In genomic region chr2:241982711-241983570, GRCh38 we compare ENCODE assay signal across 32 cellular contexts.
DNase-seq lines count a peak whose midpoint lies in the region; ATAC-seq and TF ChIP-seq lines count a peak whose summit lies in the region.
"Had no signal": no experiment of that assay in that cellular context is flagged by ENCODE, and none has a peak within 500 bp of the region (broad histone marks: within the 10 kb centered on the region; RNA-seq: fewer than 3 reads in every experiment).

No MANE protein-coding gene starts in this region.

- H3K27ac Mint-ChIP-seq in effector memory CD8-positive, alpha-beta T cell, result peak overlapping the region; percentile 78 to 90
- H3K27ac Mint-ChIP-seq in type B pancreatic cell, result no peak overlapping the region
- H3K27ac Mint-ChIP-seq: activated CD4-positive, alpha-beta memory T cell treated with anti-CD3 and anti-CD28 coated beads for 36 hours; activated naive CD8-positive, alpha-beta T cell treated with anti-CD3 and anti-CD28 coated beads, Interleukin-2, amount 10 ng/mL, durations not matched to agents 7 days and 5 days; T-helper 1 cell treated with Interleukin-12 subunit alpha and Interleukin-12 subunit beta and Interleukin-4 antibody, amounts not matched to agents 30 μg/mL and 1 μg/mL, for 36 hours had no signal

- H3K36me3 ChIP-seq in mucosa of stomach (ENCODE audit: control insufficient read depth, insufficient read depth, low read length) (no peaks in the 10 kb centered on the region), left lung (no peaks in the 10 kb centered on the region)
- H3K36me3 ChIP-seq: gastrocnemius medialis had no signal

- H3K4me3 ChIP-seq in right cardiac atrium (ENCODE audit: low read length) (no peak overlapping the region), mucosa of stomach (ENCODE audit: low read length) (peak overlapping the region; percentile 23), left lung (no peak overlapping the region)
- H3K4me3 ChIP-seq: gastrocnemius medialis, hepatocyte, SK-N-MC had no signal

- peaks cover 15 to 19% of the 10 kb centered on the region in 2 donors for H3K4me1 Mint-ChIP-seq in effector memory CD8-positive, alpha-beta T cell (ENCODE audit: low read depth in 2 of 2)
- no peaks in the 10 kb centered on the region for H3K4me1 Mint-ChIP-seq in type B pancreatic cell (ENCODE audit: unreplicated experiment)

- H3K27ac ChIP-seq in right cardiac atrium (ENCODE audit: low read length) (no peak overlapping the region), left lung (no peak overlapping the region)
- H3K27ac ChIP-seq: gastrocnemius medialis, hepatocyte, SK-N-MC had no signal

- H3K9me3 ChIP-seq in right cardiac atrium (ENCODE audit: control insufficient read depth, low read length) (no peaks in the 10 kb centered on the region), mucosa of stomach (ENCODE audit: control insufficient read depth, low read length) (no peaks in the 10 kb centered on the region), left lung (peaks cover 0 to 4% of the 10 kb centered on the region in 2 donors)
- H3K9me3 ChIP-seq: Caco-2, gastrocnemius medialis had no signal

- ATAC-seq in right cardiac atrium, result no peak
- no peak for ATAC-seq in effector memory CD8-positive, alpha-beta T cell (replicated peaks)
- ATAC-seq in left lung, result no peak
- ATAC-seq: gastrocnemius medialis; left ventricle myocardium superior; sciatic nerve; stimulated activated naive CD8-positive, alpha-beta T cell treated with anti-CD3 and anti-CD28 coated beads, Interleukin-15, Interleukin-2, amounts not matched to agents 100 U/mL and 50 U/mL, for 24 hours had no signal

- peaks cover 8% of the 10 kb centered on the region for H3K36me3 Mint-ChIP-seq in effector memory CD8-positive, alpha-beta T cell (ENCODE audit: insufficient read depth)
- no peaks in the 10 kb centered on the region for H3K36me3 Mint-ChIP-seq in type B pancreatic cell

- TF ChIP-seq CTCF in type B pancreatic cell (conservative IDR thresholded peaks at IDR 0.05), result no peak
- TF ChIP-seq CTCF in left lung (IDR thresholded peaks at IDR 0.05), result no peak

- DNase-seq in cardiac septum (ENCODE audit: low spot score) (peak; percentile 38), right cardiac atrium (no peak), type B pancreatic cell (ENCODE audit: extremely low spot score, unreplicated experiment) (peak; percentile 58), COLO668 (lab: John Stamatoyannopoulos, UW; ENCODE audit: unreplicated experiment) (no peak), retina (no peak), left lung (no peak)
- no peak for DNase-seq in effector memory CD8-positive, alpha-beta T cell
- DNase-seq: activated CD4-positive, alpha-beta memory T cell treated with anti-CD3 and anti-CD28 coated beads for 36 hours; activated CD4-positive, CD25-positive, alpha-beta regulatory T cell treated with anti-CD3 and anti-CD28 coated beads, Interleukin-2, amount 50 U/mL, for 72 hours; activated effector memory CD4-positive, alpha-beta T cell treated with Interleukin-2 at 50 U/mL for 16 hours; activated naive CD8-positive, alpha-beta T cell treated with anti-CD3 and anti-CD28 coated beads, Interleukin-2, amount 10 ng/mL, durations not matched to agents 7 days and 5 days; activated T-cell treated with anti-CD3 and anti-CD28 coated beads for 4 hours; AML-193; Caco-2; central memory CD4-positive, alpha-beta T cell; dermis blood vessel endothelial cell; DMS79; gastrocnemius medialis; GDM1; left ventricle myocardium superior; NCI-H1092 treated with DMSO at 0.1 percent for 48 hours; NCI-H187 treated with DMSO at 0.1 percent for 48 hours; NCI-H2171 treated with DMSO at 0.1 percent for 48 hours; NCI-H526 treated with DMSO at 0.1 percent for 48 hours; posterior cingulate gyrus; RPMI8226; stimulated activated naive CD8-positive, alpha-beta T cell treated with anti-CD3 and anti-CD28 coated beads, Interleukin-15, Interleukin-2, amounts not matched to agents 100 U/mL and 50 U/mL, for 24 hours had no signal

- no peaks in the 10 kb centered on the region for H3K4me1 ChIP-seq in right cardiac atrium (ENCODE audit: control insufficient read depth, insufficient read depth, low read length)
- peaks cover 32% of the 10 kb centered on the region for H3K4me1 ChIP-seq in mucosa of stomach (ENCODE audit: control insufficient read depth, insufficient read depth, low read length)
- H3K4me1 ChIP-seq in left lung, result no peaks in the 10 kb centered on the region
- H3K4me1 ChIP-seq: Caco-2, gastrocnemius medialis had no signal

- no peaks in the 10 kb centered on the region for H3K27me3 Mint-ChIP-seq in effector memory CD8-positive, alpha-beta T cell
- peaks cover 3% of the 10 kb centered on the region for H3K27me3 Mint-ChIP-seq in type B pancreatic cell
- H3K27me3 Mint-ChIP-seq: activated CD4-positive, alpha-beta memory T cell treated with anti-CD3 and anti-CD28 coated beads for 36 hours; activated naive CD8-positive, alpha-beta T cell treated with anti-CD3 and anti-CD28 coated beads, Interleukin-2, amount 10 ng/mL, durations not matched to agents 7 days and 5 days had no signal

- H3K9ac ChIP-seq in mucosa of stomach (ENCODE audit: low read length), result no peak overlapping the region

- intact Hi-C loops in cardiac septum (cut with DNase I) (no loop called here), right cardiac atrium (cut with DNase I) (no loop called here), left lung (cut with DNase I) (no loop called here)

- H3K27me3 ChIP-seq in right cardiac atrium (ENCODE audit: control insufficient read depth, insufficient read depth) (no peaks in the 10 kb centered on the region), mucosa of stomach (ENCODE audit: control insufficient read depth, insufficient read depth, low read length) (peaks cover 7% of the 10 kb centered on the region), left lung (no peaks in the 10 kb centered on the region)
- H3K27me3 ChIP-seq: gastrocnemius medialis, hepatocyte had no signal

- no peak overlapping the region for H3K4me3 Mint-ChIP-seq in effector memory CD8-positive, alpha-beta T cell
- H3K4me3 Mint-ChIP-seq in type B pancreatic cell, result no peak overlapping the region
- H3K4me3 Mint-ChIP-seq: activated CD4-positive, alpha-beta memory T cell treated with anti-CD3 and anti-CD28 coated beads for 36 hours; activated naive CD8-positive, alpha-beta T cell treated with anti-CD3 and anti-CD28 coated beads, Interleukin-2, amount 10 ng/mL, durations not matched to agents 7 days and 5 days; T-helper 1 cell treated with Interleukin-12 subunit alpha and Interleukin-12 subunit beta and Interleukin-4 antibody, amounts not matched to agents 30 μg/mL and 1 μg/mL, for 36 hours had no signal

- no peaks in the 10 kb centered on the region for H3K9me3 Mint-ChIP-seq in effector memory CD8-positive, alpha-beta T cell
- no peaks in the 10 kb centered on the region for H3K9me3 Mint-ChIP-seq in type B pancreatic cell
- H3K9me3 Mint-ChIP-seq: activated CD4-positive, alpha-beta memory T cell treated with anti-CD3 and anti-CD28 coated beads for 36 hours had no signal

- WGBS in right cardiac atrium, result 88% methylated on average over 23 of the region's 23 CpGs

Comparison
In these comparisons a context has a peak if more than half of its experiments do, and no peak if none do; other contexts are left out.
1. DNase-seq: peak in cardiac septum (single experiment) and type B pancreatic cell (single experiment); none in right cardiac atrium (0 of 3), effector memory CD8-positive, alpha-beta T cell (0 of 3), COLO668 (single experiment), retina (single experiment) and left lung (0 of 2).